Comparison of ENCODE assay signal across 10 cellular contexts in genomic region chr11:34427171-34427805, GRCh38. TPM values are rescaled to one million over a fixed set of nuclear protein-coding genes. Genes with fewer than 3 reads are reported as not detected.
DNase-seq lines count a peak whose midpoint lies in the region; ATAC-seq and TF ChIP-seq lines count a peak whose summit lies in the region.
"Had no signal": no experiment of that assay in that cellular context is flagged by ENCODE, and none has a peak within 500 bp of the region (broad histone marks: within the 10 kb centered on the region; RNA-seq: fewer than 3 reads in every experiment).

No MANE protein-coding gene starts in this region.

- ATAC-seq in naive thymus-derived CD4-positive, alpha-beta T cell = peak; percentile 51
- no peak for ATAC-seq in HG02938 (IDR thresholded peaks at IDR 0.05; ENCODE audit: unreplicated experiment)
- no peak for ATAC-seq in HG03095 (IDR thresholded peaks at IDR 0.05; ENCODE audit: unreplicated experiment)
- ATAC-seq in HG03159 (IDR thresholded peaks at IDR 0.05; ENCODE audit: unreplicated experiment) = no peak

- H3K36me3 Mint-ChIP-seq in chondrocyte (ENCODE audit: low read depth) = no peaks in the 10 kb centered on the region
- no peaks in the 10 kb centered on the region for H3K36me3 Mint-ChIP-seq in naive thymus-derived CD4-positive, alpha-beta T cell
- H3K36me3 Mint-ChIP-seq in activated T-helper 2 cell treated with anti-CD3 and anti-CD28 coated beads, Interferon-gamma antibody, Interleukin-2, Interleukin-4, amounts not matched to agents 10 μg/mL and 5 μg/mL and 100 μg/mL, durations not matched to agents 14 hours and 24 hours and 36 hours (ENCODE audit: low read depth) = no peaks in the 10 kb centered on the region

- DNase-seq in Daoy (ENCODE audit: low read depth) (peak; percentile 78), NCI-H460 (ENCODE audit: extremely low read depth, low read depth) (peak; percentile 43), chondrocyte (ENCODE audit: low spot score) (no peak)
- DNase-seq in naive thymus-derived CD4-positive, alpha-beta T cell = no peak
- no peak for DNase-seq in activated T-helper 2 cell treated with anti-CD3 and anti-CD28 coated beads, Interferon-gamma antibody, Interleukin-2, Interleukin-4, amounts not matched to agents 10 μg/mL and 5 μg/mL and 100 μg/mL, durations not matched to agents 14 hours and 24 hours and 36 hours (ENCODE audit: low spot score)
- DNase-seq: amygdala, NCI-H1417 treated with DMSO at 0.1 percent for 48 hours had no signal

- POLR2A ChIA-PET in naive thymus-derived CD4-positive, alpha-beta T cell (lab: Charles Lee) = no interaction called here

- TF ChIP-seq CTCF in chondrocyte (IDR thresholded peaks at IDR 0.05) = no peak

- no peaks in the 10 kb centered on the region for H3K4me1 ChIP-seq in naive thymus-derived CD4-positive, alpha-beta T cell (ENCODE audit: control insufficient read depth in 2 of 2, insufficient read depth in 2 of 2, low read length in 2 of 2)

- no peak overlapping the region for H3K4me3 ChIP-seq in naive thymus-derived CD4-positive, alpha-beta T cell (ENCODE audit: low read length)

- H3K4me1 Mint-ChIP-seq in chondrocyte (ENCODE audit: low read depth) = peaks cover 8% of the 10 kb centered on the region
- peaks cover 0 to 7% (median 5%) of the 10 kb centered on the region in 7 donors for H3K4me1 Mint-ChIP-seq in naive thymus-derived CD4-positive, alpha-beta T cell
- peaks cover 5% of the 10 kb centered on the region for H3K4me1 Mint-ChIP-seq in activated T-helper 2 cell treated with anti-CD3 and anti-CD28 coated beads, Interferon-gamma antibody, Interleukin-2, Interleukin-4, amounts not matched to agents 10 μg/mL and 5 μg/mL and 100 μg/mL, durations not matched to agents 14 hours and 24 hours and 36 hours (ENCODE audit: low read depth)

- H3K27ac ChIP-seq in naive thymus-derived CD4-positive, alpha-beta T cell (ENCODE audit: low read depth, low read length) = no peak overlapping the region

- H3K27me3 Mint-ChIP-seq in chondrocyte (ENCODE audit: low read depth) = no peaks in the 10 kb centered on the region
- peaks cover 0 to 36% (median 6%) of the 10 kb centered on the region in 5 donors for H3K27me3 Mint-ChIP-seq in naive thymus-derived CD4-positive, alpha-beta T cell
- H3K27me3 Mint-ChIP-seq in activated T-helper 2 cell treated with anti-CD3 and anti-CD28 coated beads, Interferon-gamma antibody, Interleukin-2, Interleukin-4, amounts not matched to agents 10 μg/mL and 5 μg/mL and 100 μg/mL, durations not matched to agents 14 hours and 24 hours and 36 hours (ENCODE audit: low read depth) = peaks cover 21% of the 10 kb centered on the region

- no peaks in the 10 kb centered on the region for H3K9me3 Mint-ChIP-seq in chondrocyte (ENCODE audit: low read depth)
- H3K9me3 Mint-ChIP-seq in naive thymus-derived CD4-positive, alpha-beta T cell = peaks cover 0 to 2% (median 0%) of the 10 kb centered on the region in 11 donors
- no peaks in the 10 kb centered on the region for H3K9me3 Mint-ChIP-seq in activated T-helper 2 cell treated with anti-CD3 and anti-CD28 coated beads, Interferon-gamma antibody, Interleukin-2, Interleukin-4, amounts not matched to agents 10 μg/mL and 5 μg/mL and 100 μg/mL, durations not matched to agents 14 hours and 24 hours and 36 hours

- peak overlapping the region; percentile 42 for H3K27ac Mint-ChIP-seq in chondrocyte (ENCODE audit: unreplicated experiment)
- no peak overlapping the region for H3K27ac Mint-ChIP-seq in naive thymus-derived CD4-positive, alpha-beta T cell
- H3K27ac Mint-ChIP-seq in activated T-helper 2 cell treated with anti-CD3 and anti-CD28 coated beads, Interferon-gamma antibody, Interleukin-2, Interleukin-4, amounts not matched to agents 10 μg/mL and 5 μg/mL and 100 μg/mL, durations not matched to agents 14 hours and 24 hours and 36 hours = no peak overlapping the region

- H3K27me3 ChIP-seq in naive thymus-derived CD4-positive, alpha-beta T cell (ENCODE audit: control insufficient read depth in 2 of 2, insufficient read depth in 2 of 2, low read length in 2 of 2) = no peaks in the 10 kb centered on the region

- H3K9me3 ChIP-seq in naive thymus-derived CD4-positive, alpha-beta T cell (ENCODE audit: control insufficient read depth in 2 of 3, low read length in 3 of 3) = no peaks in the 10 kb centered on the region

- CTCF ChIA-PET in naive thymus-derived CD4-positive, alpha-beta T cell (lab: Charles Lee) = no interaction called here

- intact Hi-C loops in naive thymus-derived CD4-positive, alpha-beta T cell (cut with micrococcal nuclease) = no loop called here
- intact Hi-C loops in activated T-helper 2 cell treated with anti-CD3 and anti-CD28 coated beads, Interferon-gamma antibody, Interleukin-2, Interleukin-4, amounts not matched to agents 10 μg/mL and 5 μg/mL and 100 μg/mL, durations not matched to agents 14 hours and 24 hours and 36 hours (cut with micrococcal nuclease) = no loop called here

- H3K36me3 ChIP-seq in naive thymus-derived CD4-positive, alpha-beta T cell (ENCODE audit: control insufficient read depth in 2 of 3, insufficient read depth in 3 of 3, low read length in 3 of 3) = no peaks in the 10 kb centered on the region

- no peak overlapping the region for H3K4me3 Mint-ChIP-seq in chondrocyte (ENCODE audit: unreplicated experiment)
- H3K4me3 Mint-ChIP-seq in naive thymus-derived CD4-positive, alpha-beta T cell = no peak overlapping the region
- H3K4me3 Mint-ChIP-seq in activated T-helper 2 cell treated with anti-CD3 and anti-CD28 coated beads, Interferon-gamma antibody, Interleukin-2, Interleukin-4, amounts not matched to agents 10 μg/mL and 5 μg/mL and 100 μg/mL, durations not matched to agents 14 hours and 24 hours and 36 hours (ENCODE audit: low read depth) = no peak overlapping the region

RNA-seq across cellular contexts. Expression of gene CAT, which starts 11.4 kb away (rescaled TPM):
- total RNA-seq in Daoy (2014; rRNA removed; shearing (Covaris generic)) = 32.3 and 38.6 TPM in 2 replicates
- total RNA-seq in NCI-H460 (2014; rRNA removed; shearing (Covaris generic)) = not detected in 2 replicates
- polyA plus RNA-seq in NCI-H460 (2014; cell fraction: nucleus; rRNA removed) = not detected in 2 replicates
- 28.2 to 32.0 TPM (median 31.1 TPM) in 3 replicates for total RNA-seq in chondrocyte
- total RNA-seq in naive thymus-derived CD4-positive, alpha-beta T cell = 10 to 100 TPM; 23.3 to 55.9 (median 42.6) TPM
- 100 to 1,000 TPM; 100 to 110 TPM for polyA plus RNA-seq in naive thymus-derived CD4-positive, alpha-beta T cell
- total RNA-seq in activated T-helper 2 cell treated with anti-CD3 and anti-CD28 coated beads, Interferon-gamma antibody, Interleukin-2, Interleukin-4, amounts not matched to agents 10 μg/mL and 5 μg/mL and 100 μg/mL, durations not matched to agents 14 hours and 24 hours and 36 hours = 31.8 and 33.1 TPM in 2 replicates

Comparison
In these comparisons a context has a peak if more than half of its experiments do, and no peak if none do; other contexts are left out.
1. DNase-seq: peak in Daoy (single experiment) and NCI-H460 (single experiment); none in chondrocyte (single experiment), naive thymus-derived CD4-positive, alpha-beta T cell (0 of 9) and activated T-helper 2 cell treated with anti-CD3 and anti-CD28 coated beads, Interferon-gamma antibody, Interleukin-2, Interleukin-4, amounts not matched to agents 10 μg/mL and 5 μg/mL and 100 μg/mL, durations not matched to agents 14 hours and 24 hours and 36 hours (single experiment).
2. RNA of gene CAT, which starts 11.4 kb away (total RNA-seq): 23.3 to 55.9 TPM in naive thymus-derived CD4-positive, alpha-beta T cell, 32.3 to 38.6 TPM in Daoy, 31.8 to 33.1 TPM in activated T-helper 2 cell treated with anti-CD3 and anti-CD28 coated beads, Interferon-gamma antibody, Interleukin-2, Interleukin-4, amounts not matched to agents 10 μg/mL and 5 μg/mL and 100 μg/mL, durations not matched to agents 14 hours and 24 hours and 36 hours and 28.2 to 32.0 TPM in chondrocyte; not detected in NCI-H460; every median in the first group is over 10 times any median in the second.